In the genomic region with DNA sequence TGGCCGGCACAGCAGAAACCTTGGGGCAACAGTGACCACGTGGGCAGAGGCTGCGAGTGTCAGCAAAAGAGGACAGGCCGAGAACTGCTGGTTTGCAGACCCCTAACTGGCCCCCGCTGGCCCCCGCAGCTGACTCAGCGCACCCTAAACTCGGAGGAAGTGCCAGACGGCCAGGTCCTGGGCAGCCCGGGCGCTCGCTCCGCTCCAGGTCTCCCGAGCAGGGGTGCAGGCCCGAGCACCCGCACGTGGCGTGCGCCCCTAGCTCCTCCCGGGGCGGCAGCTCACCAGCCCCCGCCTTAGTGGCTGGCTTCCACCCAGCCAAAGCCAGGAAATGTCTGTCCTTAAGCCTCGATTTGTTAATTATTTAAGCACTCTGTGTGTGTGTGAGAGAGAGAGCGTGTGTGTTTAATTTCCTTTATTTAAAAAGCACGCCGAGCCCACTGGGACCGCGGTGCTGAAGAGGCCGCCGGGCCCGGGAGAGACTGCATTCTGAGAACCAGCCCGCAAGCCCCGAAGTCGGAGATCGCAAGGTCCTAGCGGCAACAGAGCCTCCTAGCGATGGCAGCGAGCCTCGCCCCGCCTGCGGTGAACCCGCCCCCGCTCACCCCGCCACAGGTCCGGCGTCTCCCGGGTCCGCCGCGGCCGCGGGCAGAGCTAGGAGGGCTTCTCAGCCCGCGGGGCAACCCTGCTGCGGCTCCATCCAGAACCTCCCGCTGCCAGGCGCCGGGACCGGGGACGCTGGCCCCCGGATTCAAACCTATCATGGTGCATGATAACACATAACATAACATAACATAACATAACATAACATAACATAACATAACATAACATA, we compare ENCODE assay signal across 1 cellular context.
TF ChIP-seq lines count a peak whose summit lies in the region.

No MANE protein-coding gene starts in this region.

TF ChIP-seq in K562, 482 proteins besides CTCF, POLR2A, EP300 and RAD21 (continued from another document and continues in another):
- TF ChIP-seq, protein P1, sequence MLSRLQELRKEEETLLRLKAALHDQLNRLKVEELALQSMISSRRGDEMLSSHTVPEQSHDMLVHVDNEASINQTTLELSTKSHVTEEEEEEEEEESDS (CRISPR knock-in tag; IDR thresholded peaks at IDR 0.05): no peak
- no peak for TF ChIP-seq HDGF (IDR thresholded peaks at IDR 0.05)
- 0 out of 2 replicates have a peak, but pooled peaks have one; percentile 23 for TF ChIP-seq RNF2 (IDR thresholded peaks at IDR 0.05)
- no peak for TF ChIP-seq FOXA3 (CRISPR knock-in tag; conservative IDR thresholded peaks at IDR 0.05 in 1 of 2, IDR thresholded peaks at IDR 0.05 in 1 of 2)
- no peak for TF ChIP-seq SNRNP70 (optimal IDR thresholded peaks at IDR 0.05; ENCODE audit: low read depth, low read length)
- no peak for TF ChIP-seq ZBTB7A (IDR thresholded peaks at IDR 0.05; ENCODE audit: borderline replicate concordance, control insufficient read depth, low read depth, low read length)
- no peak for TF ChIP-seq ZNF3 (CRISPR knock-in tag; IDR thresholded peaks at IDR 0.05)
- peak; percentile 56 for TF ChIP-seq FIP1L1 (IDR thresholded peaks at IDR 0.05; ENCODE audit: low read depth, low read length, poor library complexity, severe bottlenecking)
- TF ChIP-seq, protein P2, sequence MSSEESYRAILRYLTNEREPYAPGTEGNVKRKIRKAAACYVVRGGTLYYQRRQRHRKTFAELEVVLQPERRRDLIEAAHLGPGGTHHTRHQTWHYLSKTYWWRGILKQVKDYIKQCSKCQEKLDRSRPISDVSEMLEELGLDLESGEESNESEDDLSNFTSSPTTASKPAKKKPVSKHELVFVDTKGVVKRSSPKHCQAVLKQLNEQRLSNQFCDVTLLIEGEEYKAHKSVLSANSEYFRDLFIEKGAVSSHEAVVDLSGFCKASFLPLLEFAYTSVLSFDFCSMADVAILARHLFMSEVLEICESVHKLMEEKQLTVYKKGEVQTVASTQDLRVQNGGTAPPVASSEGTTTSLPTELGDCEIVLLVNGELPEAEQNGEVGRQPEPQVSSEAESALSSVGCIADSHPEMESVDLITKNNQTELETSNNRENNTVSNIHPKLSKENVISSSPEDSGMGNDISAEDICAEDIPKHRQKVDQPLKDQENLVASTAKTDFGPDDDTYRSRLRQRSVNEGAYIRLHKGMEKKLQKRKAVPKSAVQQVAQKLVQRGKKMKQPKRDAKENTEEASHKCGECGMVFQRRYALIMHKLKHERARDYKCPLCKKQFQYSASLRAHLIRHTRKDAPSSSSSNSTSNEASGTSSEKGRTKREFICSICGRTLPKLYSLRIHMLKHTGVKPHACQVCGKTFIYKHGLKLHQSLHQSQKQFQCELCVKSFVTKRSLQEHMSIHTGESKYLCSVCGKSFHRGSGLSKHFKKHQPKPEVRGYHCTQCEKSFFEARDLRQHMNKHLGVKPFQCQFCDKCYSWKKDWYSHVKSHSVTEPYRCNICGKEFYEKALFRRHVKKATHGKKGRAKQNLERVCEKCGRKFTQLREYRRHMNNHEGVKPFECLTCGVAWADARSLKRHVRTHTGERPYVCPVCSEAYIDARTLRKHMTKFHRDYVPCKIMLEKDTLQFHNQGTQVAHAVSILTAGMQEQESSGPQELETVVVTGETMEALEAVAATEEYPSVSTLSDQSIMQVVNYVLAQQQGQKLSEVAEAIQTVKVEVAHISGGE (CRISPR knock-in tag; IDR thresholded peaks at IDR 0.05): peak in 1 of 3 experiments; percentile 33; a peak in 1 of 6 replicates
- TF ChIP-seq ZZZ3 (IDR thresholded peaks at IDR 0.05): no peak
- TF ChIP-seq FOXM1 (IDR thresholded peaks at IDR 0.05; ENCODE audit: low read depth): no peak
- no peak; the same call in 1 of the 2 replicates for TF ChIP-seq FOXM1 (CRISPR knock-in tag; IDR thresholded peaks at IDR 0.05; ENCODE audit: low read depth)
- TF ChIP-seq RBBP5 (IDR thresholded peaks at IDR 0.05; ENCODE audit: borderline replicate concordance, insufficient read depth, low read length, poor library complexity, severe bottlenecking): peak; percentile 40
- no peak for TF ChIP-seq ZNF699 (CRISPR knock-in tag; IDR thresholded peaks at IDR 0.05; ENCODE audit: insufficient replicate concordance)
- no peak for TF ChIP-seq BRCA1 (IDR thresholded peaks at IDR 0.05)
- TF ChIP-seq BRCA1 (CRISPR knock-in tag; IDR thresholded peaks at IDR 0.05): no peak
- no peak for TF ChIP-seq HNRNPH1 (optimal IDR thresholded peaks at IDR 0.05; ENCODE audit: low read depth, low read length)
- TF ChIP-seq, protein P3, sequence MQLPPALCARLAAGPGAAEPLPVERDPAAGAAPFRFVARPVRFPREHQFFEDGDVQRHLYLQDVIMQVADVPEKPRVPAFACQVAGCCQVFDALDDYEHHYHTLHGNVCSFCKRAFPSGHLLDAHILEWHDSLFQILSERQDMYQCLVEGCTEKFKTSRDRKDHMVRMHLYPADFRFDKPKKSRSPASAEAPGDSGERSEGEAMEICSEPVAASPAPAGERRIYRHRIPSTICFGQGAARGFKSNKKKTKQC (CRISPR knock-in tag; IDR thresholded peaks at IDR 0.05): no peak
- TF ChIP-seq BCOR (IDR thresholded peaks at IDR 0.05): no peak
- no peak for TF ChIP-seq FOXJ2 (tag; IDR thresholded peaks at IDR 0.05)
- TF ChIP-seq NFIC (IDR thresholded peaks at IDR 0.05): 0 out of 2 replicates have a peak, but pooled peaks have one; percentile 23
- TF ChIP-seq, protein P4, sequence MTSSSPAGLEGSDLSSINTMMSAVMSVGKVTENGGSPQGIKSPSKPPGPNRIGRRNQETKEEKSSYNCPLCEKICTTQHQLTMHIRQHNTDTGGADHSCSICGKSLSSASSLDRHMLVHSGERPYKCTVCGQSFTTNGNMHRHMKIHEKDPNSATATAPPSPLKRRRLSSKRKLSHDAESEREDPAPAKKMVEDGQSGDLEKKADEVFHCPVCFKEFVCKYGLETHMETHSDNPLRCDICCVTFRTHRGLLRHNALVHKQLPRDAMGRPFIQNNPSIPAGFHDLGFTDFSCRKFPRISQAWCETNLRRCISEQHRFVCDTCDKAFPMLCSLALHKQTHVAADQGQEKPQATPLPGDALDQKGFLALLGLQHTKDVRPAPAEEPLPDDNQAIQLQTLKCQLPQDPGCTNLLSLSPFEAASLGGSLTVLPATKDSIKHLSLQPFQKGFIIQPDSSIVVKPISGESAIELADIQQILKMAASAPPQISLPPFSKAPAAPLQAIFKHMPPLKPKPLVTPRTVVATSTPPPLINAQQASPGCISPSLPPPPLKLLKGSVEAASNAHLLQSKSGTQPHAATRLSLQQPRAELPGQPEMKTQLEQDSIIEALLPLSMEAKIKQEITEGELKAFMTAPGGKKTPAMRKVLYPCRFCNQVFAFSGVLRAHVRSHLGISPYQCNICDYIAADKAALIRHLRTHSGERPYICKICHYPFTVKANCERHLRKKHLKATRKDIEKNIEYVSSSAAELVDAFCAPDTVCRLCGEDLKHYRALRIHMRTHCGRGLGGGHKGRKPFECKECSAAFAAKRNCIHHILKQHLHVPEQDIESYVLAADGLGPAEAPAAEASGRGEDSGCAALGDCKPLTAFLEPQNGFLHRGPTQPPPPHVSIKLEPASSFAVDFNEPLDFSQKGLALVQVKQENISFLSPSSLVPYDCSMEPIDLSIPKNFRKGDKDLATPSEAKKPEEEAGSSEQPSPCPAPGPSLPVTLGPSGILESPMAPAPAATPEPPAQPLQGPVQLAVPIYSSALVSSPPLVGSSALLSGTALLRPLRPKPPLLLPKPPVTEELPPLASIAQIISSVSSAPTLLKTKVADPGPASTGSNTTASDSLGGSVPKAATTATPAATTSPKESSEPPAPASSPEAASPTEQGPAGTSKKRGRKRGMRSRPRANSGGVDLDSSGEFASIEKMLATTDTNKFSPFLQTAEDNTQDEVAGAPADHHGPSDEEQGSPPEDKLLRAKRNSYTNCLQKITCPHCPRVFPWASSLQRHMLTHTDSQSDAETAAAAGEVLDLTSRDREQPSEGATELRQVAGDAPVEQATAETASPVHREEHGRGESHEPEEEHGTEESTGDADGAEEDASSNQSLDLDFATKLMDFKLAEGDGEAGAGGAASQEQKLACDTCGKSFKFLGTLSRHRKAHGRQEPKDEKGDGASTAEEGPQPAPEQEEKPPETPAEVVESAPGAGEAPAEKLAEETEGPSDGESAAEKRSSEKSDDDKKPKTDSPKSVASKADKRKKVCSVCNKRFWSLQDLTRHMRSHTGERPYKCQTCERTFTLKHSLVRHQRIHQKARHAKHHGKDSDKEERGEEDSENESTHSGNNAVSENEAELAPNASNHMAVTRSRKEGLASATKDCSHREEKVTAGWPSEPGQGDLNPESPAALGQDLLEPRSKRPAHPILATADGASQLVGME (CRISPR knock-in tag; IDR thresholded peaks at IDR 0.05): no peak
- no peak for TF ChIP-seq NCOA4 (IDR thresholded peaks at IDR 0.05; ENCODE audit: partially characterized antibody)
- TF ChIP-seq, protein P5, sequence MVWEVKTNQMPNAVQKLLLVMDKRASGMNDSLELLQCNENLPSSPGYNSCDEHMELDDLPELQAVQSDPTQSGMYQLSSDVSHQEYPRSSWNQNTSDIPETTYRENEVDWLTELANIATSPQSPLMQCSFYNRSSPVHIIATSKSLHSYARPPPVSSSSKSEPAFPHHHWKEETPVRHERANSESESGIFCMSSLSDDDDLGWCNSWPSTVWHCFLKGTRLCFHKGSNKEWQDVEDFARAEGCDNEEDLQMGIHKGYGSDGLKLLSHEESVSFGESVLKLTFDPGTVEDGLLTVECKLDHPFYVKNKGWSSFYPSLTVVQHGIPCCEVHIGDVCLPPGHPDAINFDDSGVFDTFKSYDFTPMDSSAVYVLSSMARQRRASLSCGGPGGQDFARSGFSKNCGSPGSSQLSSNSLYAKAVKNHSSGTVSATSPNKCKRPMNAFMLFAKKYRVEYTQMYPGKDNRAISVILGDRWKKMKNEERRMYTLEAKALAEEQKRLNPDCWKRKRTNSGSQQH (CRISPR knock-in tag; IDR thresholded peaks at IDR 0.05): no peak
- TF ChIP-seq MED1 (CRISPR knock-in tag; IDR thresholded peaks at IDR 0.05; ENCODE audit: borderline replicate concordance): no peak
- no peak for TF ChIP-seq NFE2L1 (tag; IDR thresholded peaks at IDR 0.05; ENCODE audit: borderline replicate concordance, low read depth)
- TF ChIP-seq BRD9 (IDR thresholded peaks at IDR 0.05; ENCODE audit: low read depth, partially characterized antibody): peak; percentile 90
- TF ChIP-seq BHLHE40 (IDR thresholded peaks at IDR 0.05; ENCODE audit: low read length): 0 out of 2 replicates have a peak, but pooled peaks have one; percentile 29
- TF ChIP-seq, protein P6, sequence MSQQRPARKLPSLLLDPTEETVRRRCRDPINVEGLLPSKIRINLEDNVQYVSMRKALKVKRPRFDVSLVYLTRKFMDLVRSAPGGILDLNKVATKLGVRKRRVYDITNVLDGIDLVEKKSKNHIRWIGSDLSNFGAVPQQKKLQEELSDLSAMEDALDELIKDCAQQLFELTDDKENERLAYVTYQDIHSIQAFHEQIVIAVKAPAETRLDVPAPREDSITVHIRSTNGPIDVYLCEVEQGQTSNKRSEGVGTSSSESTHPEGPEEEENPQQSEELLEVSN (IDR thresholded peaks at IDR 0.05; ENCODE audit: borderline replicate concordance in 1 of 2, extremely low read depth in 1 of 2, insufficient read depth in 1 of 2, insufficient read length in 1 of 2, low read depth in 1 of 2, low read length in 1 of 2, poor library complexity in 1 of 2, severe bottlenecking in 1 of 2): peak; percentile 66 to 71
- TF ChIP-seq CXXC5 (CRISPR knock-in tag; IDR thresholded peaks at IDR 0.05): peak; percentile 68
- TF ChIP-seq, protein P7, sequence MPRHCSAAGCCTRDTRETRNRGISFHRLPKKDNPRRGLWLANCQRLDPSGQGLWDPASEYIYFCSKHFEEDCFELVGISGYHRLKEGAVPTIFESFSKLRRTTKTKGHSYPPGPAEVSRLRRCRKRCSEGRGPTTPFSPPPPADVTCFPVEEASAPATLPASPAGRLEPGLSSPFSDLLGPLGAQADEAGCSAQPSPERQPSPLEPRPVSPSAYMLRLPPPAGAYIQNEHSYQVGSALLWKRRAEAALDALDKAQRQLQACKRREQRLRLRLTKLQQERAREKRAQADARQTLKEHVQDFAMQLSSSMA (CRISPR knock-in tag; IDR thresholded peaks at IDR 0.05): no peak
- no peak for TF ChIP-seq POLR3A (IDR thresholded peaks at IDR 0.05; ENCODE audit: borderline replicate concordance, extremely low read depth, insufficient read depth, insufficient read length)
- no peak for TF ChIP-seq SMAD2 (IDR thresholded peaks at IDR 0.05; ENCODE audit: low read depth, low read length)
- TF ChIP-seq MAFG (tag; conservative IDR thresholded peaks at IDR 0.05): no peak
- TF ChIP-seq, protein P8, sequence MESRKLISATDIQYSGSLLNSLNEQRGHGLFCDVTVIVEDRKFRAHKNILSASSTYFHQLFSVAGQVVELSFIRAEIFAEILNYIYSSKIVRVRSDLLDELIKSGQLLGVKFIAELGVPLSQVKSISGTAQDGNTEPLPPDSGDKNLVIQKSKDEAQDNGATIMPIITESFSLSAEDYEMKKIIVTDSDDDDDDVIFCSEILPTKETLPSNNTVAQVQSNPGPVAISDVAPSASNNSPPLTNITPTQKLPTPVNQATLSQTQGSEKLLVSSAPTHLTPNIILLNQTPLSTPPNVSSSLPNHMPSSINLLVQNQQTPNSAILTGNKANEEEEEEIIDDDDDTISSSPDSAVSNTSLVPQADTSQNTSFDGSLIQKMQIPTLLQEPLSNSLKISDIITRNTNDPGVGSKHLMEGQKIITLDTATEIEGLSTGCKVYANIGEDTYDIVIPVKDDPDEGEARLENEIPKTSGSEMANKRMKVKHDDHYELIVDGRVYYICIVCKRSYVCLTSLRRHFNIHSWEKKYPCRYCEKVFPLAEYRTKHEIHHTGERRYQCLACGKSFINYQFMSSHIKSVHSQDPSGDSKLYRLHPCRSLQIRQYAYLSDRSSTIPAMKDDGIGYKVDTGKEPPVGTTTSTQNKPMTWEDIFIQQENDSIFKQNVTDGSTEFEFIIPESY (CRISPR knock-in tag; IDR thresholded peaks at IDR 0.05): peak; percentile 73
- no peak for TF ChIP-seq PHF21A (IDR thresholded peaks at IDR 0.05; ENCODE audit: borderline replicate concordance, low read depth)
- TF ChIP-seq ZNF184 (CRISPR knock-in tag; IDR thresholded peaks at IDR 0.05): no peak
- TF ChIP-seq ETS2 (tag; IDR thresholded peaks at IDR 0.05; ENCODE audit: borderline replicate concordance, poor library complexity, severe bottlenecking): no peak
- TF ChIP-seq, protein P9, sequence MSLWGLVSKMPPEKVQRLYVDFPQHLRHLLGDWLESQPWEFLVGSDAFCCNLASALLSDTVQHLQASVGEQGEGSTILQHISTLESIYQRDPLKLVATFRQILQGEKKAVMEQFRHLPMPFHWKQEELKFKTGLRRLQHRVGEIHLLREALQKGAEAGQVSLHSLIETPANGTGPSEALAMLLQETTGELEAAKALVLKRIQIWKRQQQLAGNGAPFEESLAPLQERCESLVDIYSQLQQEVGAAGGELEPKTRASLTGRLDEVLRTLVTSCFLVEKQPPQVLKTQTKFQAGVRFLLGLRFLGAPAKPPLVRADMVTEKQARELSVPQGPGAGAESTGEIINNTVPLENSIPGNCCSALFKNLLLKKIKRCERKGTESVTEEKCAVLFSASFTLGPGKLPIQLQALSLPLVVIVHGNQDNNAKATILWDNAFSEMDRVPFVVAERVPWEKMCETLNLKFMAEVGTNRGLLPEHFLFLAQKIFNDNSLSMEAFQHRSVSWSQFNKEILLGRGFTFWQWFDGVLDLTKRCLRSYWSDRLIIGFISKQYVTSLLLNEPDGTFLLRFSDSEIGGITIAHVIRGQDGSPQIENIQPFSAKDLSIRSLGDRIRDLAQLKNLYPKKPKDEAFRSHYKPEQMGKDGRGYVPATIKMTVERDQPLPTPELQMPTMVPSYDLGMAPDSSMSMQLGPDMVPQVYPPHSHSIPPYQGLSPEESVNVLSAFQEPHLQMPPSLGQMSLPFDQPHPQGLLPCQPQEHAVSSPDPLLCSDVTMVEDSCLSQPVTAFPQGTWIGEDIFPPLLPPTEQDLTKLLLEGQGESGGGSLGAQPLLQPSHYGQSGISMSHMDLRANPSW (CRISPR knock-in tag; IDR thresholded peaks at IDR 0.05): no peak
- no peak for TF ChIP-seq RFX5 (IDR thresholded peaks at IDR 0.05; ENCODE audit: low read depth, low read length)
